ENCODE assay signal across 8 cellular contexts in genomic region chr13:114063545-114064515, GRCh38.
DNase-seq lines count a peak whose midpoint lies in the region; ATAC-seq and TF ChIP-seq lines count a peak whose summit lies in the region.

No MANE protein-coding gene starts in this region.

- H3K4me3 ChIP-seq in fibroblast of lung (replicated peaks in 1 of 4; ENCODE audit: control extremely low read depth in 1 of 4, insufficient read depth in 1 of 4, low read depth in 3 of 4, low read length in 4 of 4) = peak overlapping the region; percentile 42 to 55 (median 44)
- H3K4me3 ChIP-seq in osteoblast (ENCODE audit: insufficient read depth, low read length) = peak overlapping the region; percentile 63

- H3K9ac ChIP-seq in fibroblast of lung (ENCODE audit: insufficient read depth, low read length) = peak overlapping the region; percentile 75

- H3K79me2 ChIP-seq in fibroblast of lung (ENCODE audit: control insufficient read depth, insufficient read depth, low read length) (peaks cover 65% of the 10 kb centered on the region), osteoblast (ENCODE audit: insufficient read depth, low read length) (peaks cover 75% of the 10 kb centered on the region)

- H2AFZ ChIP-seq in fibroblast of lung (ENCODE audit: low read length) (no peak overlapping the region), osteoblast (ENCODE audit: low read length) (no peak overlapping the region)

- DNase-seq in activated CD4-positive, alpha-beta T cell treated with anti-CD3 and anti-CD28 coated beads for 48 hours = peak; percentile 63
- no peak for DNase-seq in activated CD4-positive, alpha-beta T cell treated with anti-CD3 and anti-CD28 coated beads, Interleukin-2, amount 50 U/mL, for 4 hours
- DNase-seq in SW480 (ENCODE audit: low spot score) = peak; percentile 61
- DNase-seq in fibroblast of lung (ENCODE audit: low read depth in 2 of 2) = peak; percentile 69 to 72
- peak; percentile 93 for DNase-seq in osteoblast (ENCODE audit: insufficient read length, low spot score, missing footprints)
- DNase-seq in cerebellum (ENCODE audit: low spot score) = no peak

- H3K27me3 ChIP-seq in fibroblast of lung (ENCODE audit: control insufficient read depth, insufficient read depth, low read length) (no peaks in the 10 kb centered on the region), osteoblast (ENCODE audit: insufficient read depth, low read length) (no peaks in the 10 kb centered on the region)

- TF ChIP-seq CTCF in fibroblast of lung (conservative IDR thresholded peaks at IDR 0.05 in 1 of 2, IDR thresholded peaks at IDR 0.05 in 1 of 2; ENCODE audit: low read depth in 1 of 2, low read length in 2 of 2) (no peak), osteoblast (IDR thresholded peaks at IDR 0.05; ENCODE audit: extremely low read depth, low read depth, low read length) (no peak)

- H4K20me1 ChIP-seq in fibroblast of lung (ENCODE audit: control insufficient read depth, extremely low read depth, insufficient read depth, low read length) (no peaks in the 10 kb centered on the region), osteoblast (ENCODE audit: insufficient read depth, low read length) (peaks cover 11% of the 10 kb centered on the region)

- H3K4me2 ChIP-seq in fibroblast of lung (ENCODE audit: extremely low read depth, insufficient read depth, low read length) = peak overlapping the region; percentile 99
- peak overlapping the region; percentile 82 for H3K4me2 ChIP-seq in osteoblast (ENCODE audit: insufficient read depth, low read length)

- H3K36me3 ChIP-seq in fibroblast of lung (ENCODE audit: control insufficient read depth, insufficient read depth, low read length) (peaks cover 15% of the 10 kb centered on the region), osteoblast (ENCODE audit: insufficient read depth, low read length) (peaks cover 18% of the 10 kb centered on the region)

- H3K9me3 ChIP-seq in fibroblast of lung (ENCODE audit: control insufficient read depth, insufficient read depth, low read depth, low read length) (no peaks in the 10 kb centered on the region), osteoblast (ENCODE audit: low read depth, low read length) (no peaks in the 10 kb centered on the region)

- ATAC-seq in HG03045 (IDR thresholded peaks at IDR 0.05; ENCODE audit: unreplicated experiment) = no peak
- ATAC-seq in HG02970 (IDR thresholded peaks at IDR 0.05; ENCODE audit: low FRiP score, unreplicated experiment) = no peak

- peak overlapping the region; percentile 99 for H3K27ac ChIP-seq in fibroblast of lung (ENCODE audit: insufficient read depth, low read length)
- peak overlapping the region; percentile 94 for H3K27ac ChIP-seq in osteoblast (ENCODE audit: low read depth, low read length)

- H3K4me1 ChIP-seq in fibroblast of lung (ENCODE audit: control insufficient read depth, extremely low read depth, insufficient read depth, low read length) (peaks cover 58% of the 10 kb centered on the region), osteoblast (ENCODE audit: insufficient read depth, low read length) (peaks cover 60% of the 10 kb centered on the region)

Comparison
In these comparisons a context has a peak if more than half of its experiments do, and no peak if none do; other contexts are left out.
1. DNase-seq: peak in activated CD4-positive, alpha-beta T cell treated with anti-CD3 and anti-CD28 coated beads for 48 hours (single experiment), SW480 (single experiment), fibroblast of lung (2 of 2) and osteoblast (single experiment); none in activated CD4-positive, alpha-beta T cell treated with anti-CD3 and anti-CD28 coated beads, Interleukin-2, amount 50 U/mL, for 4 hours (0 of 2) and cerebellum (single experiment).